In the genomic region with DNA sequence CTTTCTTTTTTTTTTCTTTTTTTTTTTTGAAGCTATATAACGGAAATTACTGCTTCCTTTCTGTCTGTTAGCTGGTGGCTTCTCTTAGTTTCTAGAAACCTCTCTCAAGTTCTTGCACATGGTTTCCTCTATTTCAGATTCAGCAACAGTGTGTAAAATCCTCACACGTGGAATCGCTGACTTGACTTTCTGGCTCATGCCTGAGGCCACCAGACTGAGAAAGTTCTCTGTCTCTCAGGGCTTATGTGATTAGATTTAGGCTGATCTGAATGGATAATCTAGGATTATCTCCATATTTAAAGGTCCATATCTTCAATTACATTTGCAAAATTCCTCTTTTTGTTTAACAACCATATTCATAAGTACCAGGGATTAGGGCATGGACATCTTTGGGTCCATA, we compare ENCODE assay signal across 23 cellular contexts.
A peak's percentile ranks its signal among the peaks of the same experiment; 100 is the strongest.
DNase-seq lines count a peak whose midpoint lies in the region; FAIRE-seq and TF ChIP-seq lines count a peak whose summit lies in the region.
"Had no signal": no experiment of that assay in that cellular context is flagged by ENCODE, and none has a peak within 500 bp of the region (broad histone marks: within the 10 kb centered on the region; RNA-seq: fewer than 3 reads in every experiment).

No MANE protein-coding gene starts in this region.

- no peak overlapping the region for H3K4me3 Mint-ChIP-seq in activated T-helper 1 cell treated with anti-CD3 and anti-CD28 coated beads, Interleukin-12 subunit alpha, Interleukin-12 subunit beta, Interleukin-2, Interleukin-4 antibody, amounts not matched to agents 30 ng/mL and 10 ng/mL and 1 ng/mL, durations not matched to agents 14 hours and 24 hours and 36 hours
- H3K4me3 Mint-ChIP-seq: CD14-positive monocyte; CD4-positive, alpha-beta memory T cell; CD4-positive, CD25-positive, alpha-beta regulatory T cell; CD8-positive, alpha-beta memory T cell had no signal

- no peak overlapping the region for H3K27ac Mint-ChIP-seq in activated T-helper 1 cell treated with anti-CD3 and anti-CD28 coated beads, Interleukin-12 subunit alpha, Interleukin-12 subunit beta, Interleukin-2, Interleukin-4 antibody, amounts not matched to agents 30 ng/mL and 10 ng/mL and 1 ng/mL, durations not matched to agents 14 hours and 24 hours and 36 hours
- H3K27ac Mint-ChIP-seq: CD14-positive monocyte; CD4-positive, alpha-beta memory T cell; CD4-positive, CD25-positive, alpha-beta regulatory T cell; CD8-positive, alpha-beta memory T cell had no signal

- FAIRE-seq in D721Med (lab: Jason Lieb, UNC): peak; percentile 29
- FAIRE-seq: GM12891, GM19239 had no signal

- H3K9me3 ChIP-seq in WERI-Rb-1 (ENCODE audit: severe bottlenecking): peaks cover 2% of the 10 kb centered on the region
- H3K9me3 ChIP-seq: BE2C, BLaER1 had no signal

- TF ChIP-seq CTCF in D721Med (IDR thresholded peaks at IDR 0.05; ENCODE audit: insufficient read depth, missing control alignments): no peak
- TF ChIP-seq CTCF in WERI-Rb-1 (IDR thresholded peaks at IDR 0.05; ENCODE audit: low read depth, low read length): no peak

- H3K36me3 ChIP-seq in WERI-Rb-1: no peaks in the 10 kb centered on the region
- H3K36me3 ChIP-seq: BE2C, BLaER1 had no signal

- intact Hi-C loops in activated T-helper 1 cell treated with anti-CD3 and anti-CD28 coated beads, Interleukin-12 subunit alpha, Interleukin-12 subunit beta, Interleukin-2, Interleukin-4 antibody, amounts not matched to agents 30 ng/mL and 10 ng/mL and 1 ng/mL, durations not matched to agents 14 hours and 24 hours and 36 hours (cut with micrococcal nuclease): no loop called here

- no peaks in the 10 kb centered on the region for H3K27me3 Mint-ChIP-seq in activated T-helper 1 cell treated with anti-CD3 and anti-CD28 coated beads, Interleukin-12 subunit alpha, Interleukin-12 subunit beta, Interleukin-2, Interleukin-4 antibody, amounts not matched to agents 30 ng/mL and 10 ng/mL and 1 ng/mL, durations not matched to agents 14 hours and 24 hours and 36 hours (ENCODE audit: insufficient read depth)
- H3K27me3 Mint-ChIP-seq: CD4-positive, alpha-beta memory T cell; CD4-positive, CD25-positive, alpha-beta regulatory T cell; CD8-positive, alpha-beta memory T cell had no signal

- H3K4me1 Mint-ChIP-seq in activated T-helper 1 cell treated with anti-CD3 and anti-CD28 coated beads, Interleukin-12 subunit alpha, Interleukin-12 subunit beta, Interleukin-2, Interleukin-4 antibody, amounts not matched to agents 30 ng/mL and 10 ng/mL and 1 ng/mL, durations not matched to agents 14 hours and 24 hours and 36 hours (ENCODE audit: low read depth): no peaks in the 10 kb centered on the region
- H3K4me1 Mint-ChIP-seq: CD14-positive monocyte; CD4-positive, alpha-beta memory T cell; CD4-positive, CD25-positive, alpha-beta regulatory T cell; CD8-positive, alpha-beta memory T cell had no signal

- no peak overlapping the region for H3K4me3 ChIP-seq in WERI-Rb-1 (ENCODE audit: low read depth, low read length)
- H3K4me3 ChIP-seq: BLaER1 had no signal

- H3K27me3 ChIP-seq in WERI-Rb-1 (ENCODE audit: insufficient read depth, low read depth, severe bottlenecking): no peaks in the 10 kb centered on the region
- H3K27me3 ChIP-seq: BE2C, BLaER1 had no signal

- DNase-seq in D341Med (ENCODE audit: low spot score) (peak; percentile 56), D721Med (ENCODE audit: insufficient read length, low spot score) (peak; percentile 17), NCI-H82 (lab: John Stamatoyannopoulos, UW) (peak; percentile 86), WERI-Rb-1 (peak; percentile 63), NCI-H69 (lab: John Stamatoyannopoulos, UW) (no peak), NK-92 (lab: John Stamatoyannopoulos, UW; ENCODE audit: unreplicated experiment) (no peak)
- no peak for DNase-seq in activated effector memory CD4-positive, alpha-beta T cell treated with Interleukin-2 at 50 U/mL for 16 hours
- no peak for DNase-seq in activated T-helper 1 cell treated with anti-CD3 and anti-CD28 coated beads, Interleukin-12 subunit alpha, Interleukin-12 subunit beta, Interleukin-2, Interleukin-4 antibody, amounts not matched to agents 30 ng/mL and 10 ng/mL and 1 ng/mL, durations not matched to agents 14 hours and 24 hours and 36 hours (ENCODE audit: low spot score)
- DNase-seq: 8988T; ACHN; BE2C; C1 segment of cervical spinal cord; Calu3; CD4-positive, alpha-beta memory T cell; CD4-positive, CD25-positive, alpha-beta regulatory T cell; CD8-positive, alpha-beta memory T cell; COR-L47; DMS79 treated with DMSO at 0.1 percent for 48 hours; GF-D8 had no signal

- H3K36me3 Mint-ChIP-seq in activated T-helper 1 cell treated with anti-CD3 and anti-CD28 coated beads, Interleukin-12 subunit alpha, Interleukin-12 subunit beta, Interleukin-2, Interleukin-4 antibody, amounts not matched to agents 30 ng/mL and 10 ng/mL and 1 ng/mL, durations not matched to agents 14 hours and 24 hours and 36 hours (ENCODE audit: low read depth): no peaks in the 10 kb centered on the region
- H3K36me3 Mint-ChIP-seq: CD14-positive monocyte; CD4-positive, alpha-beta memory T cell; CD4-positive, CD25-positive, alpha-beta regulatory T cell; CD8-positive, alpha-beta memory T cell had no signal

- peaks cover 19% of the 10 kb centered on the region for H3K9me3 Mint-ChIP-seq in activated T-helper 1 cell treated with anti-CD3 and anti-CD28 coated beads, Interleukin-12 subunit alpha, Interleukin-12 subunit beta, Interleukin-2, Interleukin-4 antibody, amounts not matched to agents 30 ng/mL and 10 ng/mL and 1 ng/mL, durations not matched to agents 14 hours and 24 hours and 36 hours

- H3K27ac ChIP-seq in WERI-Rb-1: no peak overlapping the region
- H3K27ac ChIP-seq: BLaER1 had no signal

Comparison
In these comparisons a context has a peak if more than half of its experiments do, and no peak if none do; other contexts are left out.
1. DNase-seq: peak in D341Med (single experiment), D721Med (single experiment), NCI-H82 (single experiment) and WERI-Rb-1 (single experiment); none in activated effector memory CD4-positive, alpha-beta T cell treated with Interleukin-2 at 50 U/mL for 16 hours (single experiment), NCI-H69 (single experiment), activated T-helper 1 cell treated with anti-CD3 and anti-CD28 coated beads, Interleukin-12 subunit alpha, Interleukin-12 subunit beta, Interleukin-2, Interleukin-4 antibody, amounts not matched to agents 30 ng/mL and 10 ng/mL and 1 ng/mL, durations not matched to agents 14 hours and 24 hours and 36 hours (single experiment) and NK-92 (single experiment).